ENCODE assay signal across 1 cellular context in the genomic region with DNA sequence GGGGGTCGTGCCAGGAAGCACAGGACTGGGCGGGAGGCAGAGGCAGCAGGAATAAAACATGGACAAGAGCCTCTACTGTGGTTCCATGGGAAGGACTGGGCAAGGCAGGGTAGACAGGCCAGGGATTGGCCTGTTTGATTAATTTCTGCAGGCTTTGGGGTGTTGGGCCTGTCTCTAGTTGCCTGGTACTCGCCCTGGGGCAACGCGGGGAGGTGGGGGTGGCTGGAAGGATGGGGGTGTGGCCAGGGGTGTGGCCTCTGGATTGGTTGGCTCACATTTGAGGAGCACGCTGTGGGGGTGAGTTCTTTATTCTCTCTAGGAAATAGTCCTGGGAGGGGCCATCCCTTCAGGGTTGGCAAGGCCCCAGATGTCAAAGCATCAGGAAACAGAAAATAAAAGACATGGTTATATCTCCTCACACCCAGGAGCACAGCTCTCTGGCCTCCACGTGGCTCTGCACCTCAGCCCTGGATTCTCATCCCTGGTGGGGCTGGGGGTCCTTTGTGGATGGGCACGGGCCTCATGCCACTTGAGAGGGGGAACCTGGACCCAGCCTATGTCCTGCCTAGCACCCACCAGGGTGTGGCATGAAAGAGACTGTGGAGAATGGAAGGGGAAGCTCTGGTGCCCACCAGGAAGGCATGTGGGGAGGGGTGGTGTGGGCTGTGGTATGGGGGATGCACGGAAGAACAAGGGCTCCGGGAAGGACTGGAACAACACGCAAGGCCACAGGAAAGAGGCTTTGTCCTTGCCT.
TF ChIP-seq lines count a peak whose summit lies in the region.

No MANE protein-coding gene starts in this region.

TF ChIP-seq in K562, 482 proteins besides CTCF, POLR2A, EP300 and RAD21:
- TF ChIP-seq RFX7 (CRISPR knock-in tag; IDR thresholded peaks at IDR 0.05) (no peak), MCM7 (IDR thresholded peaks at IDR 0.05) (no peak), ZNF512 (tag; IDR thresholded peaks at IDR 0.05) (no peak), FOXM1 (IDR thresholded peaks at IDR 0.05; ENCODE audit: low read depth) (no peak), FOXM1 (CRISPR knock-in tag; IDR thresholded peaks at IDR 0.05; ENCODE audit: low read depth) (no peak), BRF1 (IDR thresholded peaks at IDR 0.05; ENCODE audit: borderline replicate concordance, extremely low read depth, insufficient read length) (no peak), IFI16 (CRISPR knock-in tag; IDR thresholded peaks at IDR 0.05) (no peak), ZNF695 (CRISPR knock-in tag; IDR thresholded peaks at IDR 0.05) (no peak), ZBED1 (IDR thresholded peaks at IDR 0.05) (no peak)
- TF ChIP-seq, protein P1, sequence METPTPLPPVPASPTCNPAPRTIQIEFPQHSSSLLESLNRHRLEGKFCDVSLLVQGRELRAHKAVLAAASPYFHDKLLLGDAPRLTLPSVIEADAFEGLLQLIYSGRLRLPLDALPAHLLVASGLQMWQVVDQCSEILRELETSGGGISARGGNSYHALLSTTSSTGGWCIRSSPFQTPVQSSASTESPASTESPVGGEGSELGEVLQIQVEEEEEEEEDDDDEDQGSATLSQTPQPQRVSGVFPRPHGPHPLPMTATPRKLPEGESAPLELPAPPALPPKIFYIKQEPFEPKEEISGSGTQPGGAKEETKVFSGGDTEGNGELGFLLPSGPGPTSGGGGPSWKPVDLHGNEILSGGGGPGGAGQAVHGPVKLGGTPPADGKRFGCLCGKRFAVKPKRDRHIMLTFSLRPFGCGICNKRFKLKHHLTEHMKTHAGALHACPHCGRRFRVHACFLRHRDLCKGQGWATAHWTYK (CRISPR knock-in tag; IDR thresholded peaks at IDR 0.05): no peak
